In the genomic region with DNA sequence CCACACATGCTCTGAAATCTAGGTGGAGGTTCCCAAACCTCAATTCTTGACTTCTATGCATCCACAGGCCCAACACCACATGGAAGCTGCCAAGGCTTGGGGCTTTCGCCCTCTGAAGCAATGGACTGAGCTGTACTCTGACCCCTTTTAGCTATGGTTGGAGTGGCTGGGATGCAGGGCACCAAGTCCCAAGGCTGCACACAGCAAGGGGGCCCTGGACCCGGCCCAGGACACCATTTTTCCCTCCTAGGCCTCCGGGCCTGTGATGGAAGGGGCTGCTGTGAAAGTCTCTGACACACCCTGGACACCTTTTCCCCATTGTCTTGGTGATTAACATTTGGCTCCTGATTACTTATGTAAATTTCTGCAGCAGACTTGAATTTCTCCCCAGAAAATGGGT, we compare ENCODE assay signal across 1 cellular context. TPM values are rescaled to one million over a fixed set of nuclear protein-coding genes. Genes with fewer than 3 reads are reported as not detected.
"Had no signal": no experiment of that assay in that cellular context is flagged by ENCODE, and none has a peak within 500 bp of the region (broad histone marks: within the 10 kb centered on the region; RNA-seq: fewer than 3 reads in every experiment).

No MANE protein-coding gene starts in this region.

RNA-seq across cellular contexts. Expression of a gene that starts 25.6 kb away (rescaled TPM):
- total RNA-seq: HT-29 had no signal
